Comparison of ENCODE assay signal across 11 cellular contexts in genomic region chr4:88822034-88822433, GRCh38.
A peak's percentile ranks its signal among the peaks of the same experiment; 100 is the strongest.
DNase-seq lines count a peak whose midpoint lies in the region; ATAC-seq, FAIRE-seq and TF ChIP-seq lines count a peak whose summit lies in the region.
"Had no signal": no experiment of that assay in that cellular context is flagged by ENCODE, and none has a peak within 500 bp of the region (broad histone marks: within the 10 kb centered on the region; RNA-seq: fewer than 3 reads in every experiment).

No MANE protein-coding gene starts in this region.

- no peak for TF ChIP-seq POLR2A in GM12891 (IDR thresholded peaks at IDR 0.05; ENCODE audit: low read depth, low read length)

- no peak for DNase-seq in CD14-positive monocyte (ENCODE audit: low spot score)
- DNase-seq in T-cell = no peak
- DNase-seq in epithelial cell of esophagus (ENCODE audit: low read depth) = no peak
- DNase-seq in pons (ENCODE audit: low spot score) = peak; percentile 31
- DNase-seq in globus pallidus (ENCODE audit: low spot score) = no peak
- DNase-seq in GM12891 (ENCODE audit: insufficient read length, low spot score) = no peak
- no peak for DNase-seq in posterior cingulate gyrus
- DNase-seq: central memory CD4-positive, alpha-beta T cell; stimulated activated CD8-positive, alpha-beta memory T cell treated with anti-CD3 and anti-CD28 coated beads, Interleukin-4, amount 100 ng/mL, for 48 hours had no signal

- CTCF ChIA-PET in T-cell (lab: Charles Lee) = interaction anchor here (4.5 to 7.8 kb wide), 2 partner anchors 200 to 202 kb away, joined by 130 to 131 read pairs; no protein-coding TSS in a partner anchor

- FAIRE-seq in GM12891 (lab: Jason Lieb, UNC) = no peak
- FAIRE-seq: HTR-8/SVneo had no signal

- no peaks in the 10 kb centered on the region for H3K9me3 Mint-ChIP-seq in CD14-positive monocyte
- H3K9me3 Mint-ChIP-seq in T-cell = no peaks in the 10 kb centered on the region

- intact Hi-C loops in CD14-positive monocyte (cut with micrococcal nuclease) = loop anchor here (5.0 to 10.0 kb wide), 3 partner anchors 40 to 143 kb away; no protein-coding TSS in a partner anchor
- intact Hi-C loops in posterior cingulate gyrus (cut with DNase I) = loop anchor here (2.0 kb wide), 1 partner anchor 289 kb away; the partner anchor contains the start of gene TIGD2

- H3K27me3 Mint-ChIP-seq in CD14-positive monocyte (ENCODE audit: low read depth in 3 of 3) (peaks cover 0 to 2% (median 0%) of the 10 kb centered on the region in 3 donors), T-cell (no peaks in the 10 kb centered on the region)

- peak overlapping the region; percentile 73 for H3K4me3 ChIP-seq in epithelial cell of esophagus (ENCODE audit: low read length)

- peak overlapping the region in 6 of 7 donors; percentile 41 to 100 (median 97) for H3K27ac Mint-ChIP-seq in CD14-positive monocyte
- peak overlapping the region; percentile 94 to 98 for H3K27ac Mint-ChIP-seq in T-cell

- H3K36me3 Mint-ChIP-seq in CD14-positive monocyte = no peaks in the 10 kb centered on the region
- no peaks in the 10 kb centered on the region for H3K36me3 Mint-ChIP-seq in T-cell

- TF ChIP-seq CTCF in CD14-positive monocyte (IDR thresholded peaks at IDR 0.05) (no peak), epithelial cell of esophagus (IDR thresholded peaks at IDR 0.05; ENCODE audit: insufficient read depth, low read depth, low read length, missing control alignments) (no peak)

- no peak for ATAC-seq in T-cell (replicated peaks in 1 of 4)
- no peak for ATAC-seq in HG03025 (IDR thresholded peaks at IDR 0.05; ENCODE audit: low FRiP score, unreplicated experiment)

- POLR2A ChIA-PET in T-cell (lab: Charles Lee) = interaction anchor here in 1 of 2 donors (0.7 kb wide), 2 partner anchors 209 to 438 kb away, joined by 3 to 4 read pairs; no protein-coding TSS in a partner anchor

- H3K4me1 Mint-ChIP-seq in CD14-positive monocyte = peaks cover 45% of the 10 kb centered on the region
- H3K4me1 Mint-ChIP-seq in T-cell = peaks cover 43 to 50% (median 45%) of the 10 kb centered on the region in 3 donors

- H3K4me3 Mint-ChIP-seq in CD14-positive monocyte = peak overlapping the region; percentile 90 to 98
- peak overlapping the region; percentile 83 to 95 (median 93) for H3K4me3 Mint-ChIP-seq in T-cell

TF ChIP-seq in GM12891, 5 proteins besides CTCF, POLR2A, EP300 and RAD21:
- TF ChIP-seq TAF1 (IDR thresholded peaks at IDR 0.05; ENCODE audit: low read depth, low read length) (no peak), POU2F2 (IDR thresholded peaks at IDR 0.05; ENCODE audit: low read depth, low read length) (no peak), POLR2AphosphoS5 (IDR thresholded peaks at IDR 0.05; ENCODE audit: low read depth, low read length) (no peak), PAX5 (IDR thresholded peaks at IDR 0.05; ENCODE audit: insufficient read depth, low read length, severe bottlenecking) (no peak), SPI1 (IDR thresholded peaks at IDR 0.05; ENCODE audit: low read depth, low read length) (no peak)
